Comparison of ENCODE assay signal across 1 cellular context in the genomic region with DNA sequence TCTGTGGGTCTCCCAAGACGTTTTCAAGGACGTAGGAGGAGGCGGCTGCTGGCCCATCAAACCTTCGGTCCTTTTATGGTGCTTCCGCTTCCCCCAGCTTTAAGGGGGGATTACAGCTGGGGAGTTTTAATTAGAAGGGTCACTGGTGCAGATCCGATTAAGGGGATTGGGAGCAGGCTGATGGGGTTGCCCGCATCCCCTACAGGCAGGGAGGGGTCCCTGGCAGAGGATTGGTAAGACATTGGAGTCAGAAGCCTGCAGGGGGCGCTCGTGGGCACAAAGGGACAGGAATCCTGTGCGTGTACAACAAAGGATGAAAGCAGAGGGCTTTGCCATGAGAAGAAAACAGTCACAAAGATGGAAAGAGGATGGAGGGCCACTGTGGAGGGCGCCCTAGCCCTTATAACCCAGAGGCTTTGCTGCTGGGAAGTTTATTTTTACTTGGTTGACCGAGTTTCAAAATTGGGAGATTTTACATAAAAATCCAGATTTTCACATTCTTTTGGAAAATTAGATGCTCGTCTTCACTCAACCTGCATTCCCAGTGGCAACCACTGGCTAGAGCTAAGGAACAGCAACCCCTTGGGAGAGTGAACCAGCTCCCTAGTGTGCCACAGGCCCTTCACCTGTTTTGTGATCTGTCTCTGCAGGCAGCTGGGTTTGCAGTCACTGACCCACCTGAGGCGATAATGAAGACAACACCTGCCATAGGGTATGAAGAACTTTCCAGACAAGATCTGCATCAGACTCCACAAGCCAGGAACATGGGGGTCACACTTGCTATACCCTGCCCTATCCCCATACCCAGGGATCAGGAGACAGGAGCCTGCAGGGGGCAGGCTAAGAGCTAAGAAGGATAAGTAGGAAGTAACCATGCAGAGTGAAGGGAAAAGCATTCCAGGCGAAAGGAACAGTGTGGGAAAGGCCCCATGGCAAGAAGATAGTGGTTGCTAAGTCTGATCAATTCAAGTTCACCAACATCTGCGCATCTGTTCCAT.
TF ChIP-seq lines count a peak whose summit lies in the region.

No MANE protein-coding gene starts in this region.

TF ChIP-seq in HepG2, 621 proteins besides CTCF, POLR2A, EP300 and RAD21 (continued from another document and continues in another):
- TF ChIP-seq PATZ1 (CRISPR knock-in tag; IDR thresholded peaks at IDR 0.05) (0 out of 2 replicates have a peak, but pooled peaks have one; percentile 34), RARA (CRISPR knock-in tag; IDR thresholded peaks at IDR 0.05) (no peak), ZFP62 (CRISPR knock-in tag; IDR thresholded peaks at IDR 0.05) (no peak), MEIS1 (CRISPR knock-in tag; IDR thresholded peaks at IDR 0.05; ENCODE audit: borderline replicate concordance) (no peak), ZNF773 (CRISPR knock-in tag; IDR thresholded peaks at IDR 0.05; ENCODE audit: borderline replicate concordance) (no peak), KLF13 (CRISPR knock-in tag; IDR thresholded peaks at IDR 0.05) (no peak), ZNF562 (CRISPR knock-in tag; IDR thresholded peaks at IDR 0.05; ENCODE audit: borderline replicate concordance) (no peak), JUND (CRISPR knock-in tag; IDR thresholded peaks at IDR 0.05) (no peak), ZNF619 (CRISPR knock-in tag; IDR thresholded peaks at IDR 0.05) (0 out of 2 replicates have a peak, but pooled peaks have one; percentile 50), MIER2 (CRISPR knock-in tag; IDR thresholded peaks at IDR 0.05) (0 out of 2 replicates have a peak, but pooled peaks have one; percentile 32), MEIS2 (CRISPR knock-in tag; IDR thresholded peaks at IDR 0.05) (0 out of 2 replicates have a peak, but pooled peaks have one; percentile 19), MLLT10 (CRISPR knock-in tag; IDR thresholded peaks at IDR 0.05) (no peak), AKNA (CRISPR knock-in tag; IDR thresholded peaks at IDR 0.05; ENCODE audit: borderline replicate concordance) (no peak), AKAP8 (CRISPR knock-in tag; IDR thresholded peaks at IDR 0.05) (no peak), HDAC1 (CRISPR knock-in tag; IDR thresholded peaks at IDR 0.05) (no peak), SALL1 (CRISPR knock-in tag; IDR thresholded peaks at IDR 0.05) (no peak), IRF2 (CRISPR knock-in tag; IDR thresholded peaks at IDR 0.05) (0 out of 2 replicates have a peak, but pooled peaks have one; percentile 19), MAFK (conservative IDR thresholded peaks at IDR 0.05 in 1 of 2, IDR thresholded peaks at IDR 0.05 in 1 of 2; ENCODE audit: low read length in 2 of 2) (no peak), TRIM24 (CRISPR knock-in tag; IDR thresholded peaks at IDR 0.05) (no peak), TOPORS (CRISPR knock-in tag; IDR thresholded peaks at IDR 0.05) (no peak), ZNF33A (CRISPR knock-in tag; IDR thresholded peaks at IDR 0.05; ENCODE audit: borderline replicate concordance) (no peak), HMGXB4 (CRISPR knock-in tag; IDR thresholded peaks at IDR 0.05; ENCODE audit: borderline replicate concordance in 1 of 2, low read depth in 1 of 2) (0 out of 4 replicates have a peak, but pooled peaks of 1 of the 2 experiments have one; percentile 49), LRRFIP1 (CRISPR knock-in tag; conservative IDR thresholded peaks at IDR 0.05) (no peak), SETDB1 (CRISPR knock-in tag; IDR thresholded peaks at IDR 0.05; ENCODE audit: borderline replicate concordance) (no peak), ZMYM3 (CRISPR knock-in tag; IDR thresholded peaks at IDR 0.05) (0 out of 2 replicates have a peak, but pooled peaks have one; percentile 10), NONO (IDR thresholded peaks at IDR 0.05) (no peak), NONO (CRISPR knock-in tag; conservative IDR thresholded peaks at IDR 0.05) (no peak), GTF3A (CRISPR knock-in tag; conservative IDR thresholded peaks at IDR 0.05) (no peak), TBX3 (IDR thresholded peaks at IDR 0.05; ENCODE audit: borderline replicate concordance) (no peak), CENPT (CRISPR knock-in tag; IDR thresholded peaks at IDR 0.05; ENCODE audit: low read depth) (no peak), THAP11 (CRISPR knock-in tag; IDR thresholded peaks at IDR 0.05) (peak; percentile 77), CHCHD3 (CRISPR knock-in tag; IDR thresholded peaks at IDR 0.05) (no peak), ZNF652 (CRISPR knock-in tag; IDR thresholded peaks at IDR 0.05; ENCODE audit: borderline replicate concordance, low read depth) (0 out of 2 replicates have a peak, but pooled peaks have one; percentile 32), ARNTL (CRISPR knock-in tag; IDR thresholded peaks at IDR 0.05) (no peak)
- TF ChIP-seq, protein P1, sequence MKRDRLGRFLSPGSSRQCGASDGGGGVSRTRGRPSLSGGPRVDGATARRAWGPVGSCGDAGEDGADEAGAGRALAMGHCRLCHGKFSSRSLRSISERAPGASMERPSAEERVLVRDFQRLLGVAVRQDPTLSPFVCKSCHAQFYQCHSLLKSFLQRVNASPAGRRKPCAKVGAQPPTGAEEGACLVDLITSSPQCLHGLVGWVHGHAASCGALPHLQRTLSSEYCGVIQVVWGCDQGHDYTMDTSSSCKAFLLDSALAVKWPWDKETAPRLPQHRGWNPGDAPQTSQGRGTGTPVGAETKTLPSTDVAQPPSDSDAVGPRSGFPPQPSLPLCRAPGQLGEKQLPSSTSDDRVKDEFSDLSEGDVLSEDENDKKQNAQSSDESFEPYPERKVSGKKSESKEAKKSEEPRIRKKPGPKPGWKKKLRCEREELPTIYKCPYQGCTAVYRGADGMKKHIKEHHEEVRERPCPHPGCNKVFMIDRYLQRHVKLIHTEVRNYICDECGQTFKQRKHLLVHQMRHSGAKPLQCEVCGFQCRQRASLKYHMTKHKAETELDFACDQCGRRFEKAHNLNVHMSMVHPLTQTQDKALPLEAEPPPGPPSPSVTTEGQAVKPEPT (CRISPR knock-in tag; IDR thresholded peaks at IDR 0.05; ENCODE audit: low read depth) = no peak
- TF ChIP-seq, protein P2, sequence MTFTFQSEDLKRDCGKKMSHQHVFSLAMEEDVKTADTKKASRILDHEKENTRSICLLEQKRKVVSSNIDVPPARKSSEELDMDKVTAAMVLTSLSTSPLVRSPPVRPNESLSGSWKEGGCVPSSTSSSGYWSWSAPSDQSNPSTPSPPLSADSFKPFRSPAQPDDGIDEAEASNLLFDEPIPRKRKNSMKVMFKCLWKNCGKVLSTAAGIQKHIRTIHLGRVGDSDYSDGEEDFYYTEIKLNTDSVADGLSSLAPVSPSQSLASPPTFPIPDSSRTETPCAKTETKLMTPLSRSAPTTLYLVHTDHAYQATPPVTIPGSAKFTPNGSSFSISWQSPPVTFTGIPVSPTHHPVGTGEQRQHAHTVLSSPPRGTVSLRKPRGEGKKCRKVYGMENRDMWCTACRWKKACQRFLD (CRISPR knock-in tag; IDR thresholded peaks at IDR 0.05; ENCODE audit: borderline replicate concordance) = no peak
- TF ChIP-seq, protein P3, sequence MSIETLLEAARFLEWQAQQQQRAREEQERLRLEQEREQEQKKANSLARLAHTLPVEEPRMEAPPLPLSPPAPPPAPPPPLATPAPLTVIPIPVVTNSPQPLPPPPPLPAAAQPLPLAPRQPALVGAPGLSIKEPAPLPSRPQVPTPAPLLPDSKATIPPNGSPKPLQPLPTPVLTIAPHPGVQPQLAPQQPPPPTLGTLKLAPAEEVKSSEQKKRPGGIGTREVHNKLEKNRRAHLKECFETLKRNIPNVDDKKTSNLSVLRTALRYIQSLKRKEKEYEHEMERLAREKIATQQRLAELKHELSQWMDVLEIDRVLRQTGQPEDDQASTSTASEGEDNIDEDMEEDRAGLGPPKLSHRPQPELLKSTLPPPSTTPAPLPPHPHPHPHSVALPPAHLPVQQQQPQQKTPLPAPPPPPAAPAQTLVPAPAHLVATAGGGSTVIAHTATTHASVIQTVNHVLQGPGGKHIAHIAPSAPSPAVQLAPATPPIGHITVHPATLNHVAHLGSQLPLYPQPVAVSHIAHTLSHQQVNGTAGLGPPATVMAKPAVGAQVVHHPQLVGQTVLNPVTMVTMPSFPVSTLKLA (IDR thresholded peaks at IDR 0.05) = no peak
- TF ChIP-seq, protein P4, sequence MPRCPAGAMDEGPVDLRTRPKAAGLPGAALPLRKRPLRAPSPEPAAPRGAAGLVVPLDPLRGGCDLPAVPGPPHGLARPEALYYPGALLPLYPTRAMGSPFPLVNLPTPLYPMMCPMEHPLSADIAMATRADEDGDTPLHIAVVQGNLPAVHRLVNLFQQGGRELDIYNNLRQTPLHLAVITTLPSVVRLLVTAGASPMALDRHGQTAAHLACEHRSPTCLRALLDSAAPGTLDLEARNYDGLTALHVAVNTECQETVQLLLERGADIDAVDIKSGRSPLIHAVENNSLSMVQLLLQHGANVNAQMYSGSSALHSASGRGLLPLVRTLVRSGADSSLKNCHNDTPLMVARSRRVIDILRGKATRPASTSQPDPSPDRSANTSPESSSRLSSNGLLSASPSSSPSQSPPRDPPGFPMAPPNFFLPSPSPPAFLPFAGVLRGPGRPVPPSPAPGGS (CRISPR knock-in tag; IDR thresholded peaks at IDR 0.05) = no peak
